ENCODE assay signal across 15 cellular contexts in genomic region chr15:61411941-61412510, GRCh38.
"Had no signal": no experiment of that assay in that cellular context is flagged by ENCODE, and none has a peak within 500 bp of the region (broad histone marks: within the 10 kb centered on the region; RNA-seq: fewer than 3 reads in every experiment).

No MANE protein-coding gene starts in this region.

- DNase-seq: activated CD4-positive, alpha-beta T cell treated with anti-CD3 and anti-CD28 coated beads, Interleukin-2, amount 10 ng/mL, durations not matched to agents 7 days and 5 days; activated CD4-positive, CD25-positive, alpha-beta regulatory T cell; activated CD8-positive, alpha-beta memory T cell treated with anti-CD3 and anti-CD28 coated beads, Interleukin-2, amount 50 U/mL, for 48 hours; activated naive CD8-positive, alpha-beta T cell treated with anti-CD3 and anti-CD28 coated beads for 36 hours; effector memory CD4-positive, alpha-beta T cell; gastrocnemius medialis; heart left ventricle; immature natural killer cell; left ventricle myocardium inferior; nucleus accumbens; stimulated activated CD4-positive, alpha-beta T cell treated with anti-CD3 and anti-CD28 coated beads, Interleukin-2, amount 100 ng/mL, for 48 hours; T-helper 2 cell; uterus had no signal

- ATAC-seq: gastrocnemius medialis; heart left ventricle; stimulated activated memory B cell treated with anti-CD40 and anti-IgM and Interleukin-4, amounts not matched to agents 10 μg/mL and 1 μg/mL and 100 μg/mL, for 72 hours had no signal

- H3K27me3 ChIP-seq: gastrocnemius medialis, thyroid gland, uterus had no signal

- H3K27ac ChIP-seq: gastrocnemius medialis, heart left ventricle, left ventricle myocardium inferior, thyroid gland, uterus had no signal

- H3K9me3 ChIP-seq: gastrocnemius medialis, heart left ventricle, left ventricle myocardium inferior, thyroid gland, uterus had no signal

- H3K36me3 ChIP-seq: gastrocnemius medialis, heart left ventricle, left ventricle myocardium inferior, thyroid gland, uterus had no signal

- H3K4me1 ChIP-seq: gastrocnemius medialis, heart left ventricle, left ventricle myocardium inferior, thyroid gland, uterus had no signal

- H3K4me3 ChIP-seq: gastrocnemius medialis, heart left ventricle, left ventricle myocardium inferior, thyroid gland, uterus had no signal
